8 cellular contexts compared by ENCODE assay signal in the genomic region with DNA sequence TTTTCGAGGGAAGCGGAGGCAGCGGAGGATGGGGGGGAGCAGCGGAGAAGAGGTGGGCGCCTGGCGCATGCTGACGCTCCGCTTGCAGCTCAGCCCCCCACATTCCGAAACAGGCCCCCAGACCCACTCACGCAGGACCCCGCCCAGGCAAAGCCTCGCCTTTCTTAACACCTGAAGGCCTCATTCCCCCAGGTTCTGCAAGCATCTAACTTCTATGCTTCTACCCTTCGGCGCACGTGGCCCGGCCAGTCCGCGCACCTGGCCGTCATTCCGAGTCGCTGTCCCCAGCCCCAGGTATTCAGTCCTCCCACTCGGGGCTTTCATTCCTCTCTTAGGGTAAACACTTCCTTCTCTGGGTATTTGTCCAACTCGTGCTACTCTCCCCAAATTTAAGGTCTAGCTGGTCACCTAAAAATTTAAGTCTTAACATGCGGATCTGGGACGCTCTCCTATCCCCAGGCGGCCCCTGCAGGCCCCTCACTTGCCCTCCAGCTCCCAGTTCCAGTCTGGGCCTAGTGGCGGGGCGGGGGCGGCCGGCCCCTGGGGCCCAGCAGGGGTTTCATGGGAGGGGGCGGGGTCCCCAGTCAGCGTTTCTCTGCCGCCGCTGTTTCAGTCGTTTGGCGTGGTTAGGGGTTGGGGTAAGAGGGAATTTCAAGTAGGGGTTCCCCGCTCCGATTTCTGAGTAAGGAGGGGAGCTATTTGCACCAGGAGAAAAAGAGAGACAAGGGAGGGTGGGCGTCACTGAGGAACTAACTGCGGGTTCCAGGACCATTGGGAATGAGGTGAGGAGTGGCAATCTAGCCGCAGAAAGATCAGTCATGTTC.
DNase-seq lines count a peak whose midpoint lies in the region; ATAC-seq and TF ChIP-seq lines count a peak whose summit lies in the region.

No MANE protein-coding gene starts in this region.

- in situ Hi-C loops in GM18951 (cut with MboI; ENCODE audit: low sequenced_read_pairs, unreplicated experiment): no loop called here

- H3K27me3 Mint-ChIP-seq in memory B cell: no peaks in the 10 kb centered on the region

- peak overlapping the region; percentile 96 for H3K27ac ChIP-seq in caudate nucleus (ENCODE audit: low read depth, low read length)
- peak overlapping the region; percentile 98 for H3K27ac ChIP-seq in substantia nigra (ENCODE audit: low read depth, low read length, poor library complexity, severe bottlenecking)

- DNase-seq in AG04449 (ENCODE audit: low read depth, low spot score) (no peak), SHP77 treated with DMSO at 0.1 percent for 48 hours (lab: John Stamatoyannopoulos, UW) (peak; percentile 43), caudate nucleus (lab: John Stamatoyannopoulos, UW) (peak in 6 of 61 donors; percentile 17 to 45 (median 38)), memory B cell (ENCODE audit: low spot score in 2 of 2) (peak in 1 of 2 donors; percentile 34), substantia nigra (lab: John Stamatoyannopoulos, UW) (peak in 5 of 49 donors; percentile 26 to 59 (median 43)), hippocampal formation (lab: John Stamatoyannopoulos, UW) (no peak)

- peak overlapping the region; percentile 86 for H3K27ac Mint-ChIP-seq in memory B cell

- TF ChIP-seq POLR2A in GM18951 (IDR thresholded peaks at IDR 0.05; ENCODE audit: extremely low read depth, insufficient read depth, insufficient read length): peak; percentile 43

- H3K9me3 Mint-ChIP-seq in memory B cell: no peaks in the 10 kb centered on the region

- H3K4me3 Mint-ChIP-seq in memory B cell: peak overlapping the region; percentile 99

- peak overlapping the region; percentile 72 for H3K4me3 ChIP-seq in AG04449 (ENCODE audit: low read depth, low read length)

- TF ChIP-seq CTCF in AG04449 (IDR thresholded peaks at IDR 0.05; ENCODE audit: insufficient read depth, low read length, missing control alignments): no peak

- peaks cover 32% of the 10 kb centered on the region for H3K4me1 Mint-ChIP-seq in memory B cell

- POLR2A ChIA-PET in AG04449 (lab: Yijun Ruan, JAX): interaction anchor here (0.8 to 1.7 kb wide), 5 partner anchors 21 to 64 kb away, joined by 3 to 9 read pairs (median 4); a partner anchor contains a TSS

- H3K36me3 Mint-ChIP-seq in memory B cell: no peaks in the 10 kb centered on the region

- ATAC-seq in memory B cell (ENCODE audit: low read depth): peak; percentile 6
- ATAC-seq in HG02571 (IDR thresholded peaks at IDR 0.05; ENCODE audit: unreplicated experiment): no peak

- CTCF ChIA-PET in AG04449 (lab: Yijun Ruan, JAX): interaction anchor here (0.6 to 17.2 kb wide), 30 partner anchors 8 to 519 kb away, joined by 3 to 244 read pairs (median 4); a partner anchor contains a TSS
